ENCODE assay signal across 8 cellular contexts in genomic region chr12:71746983-71747611, GRCh38. TPM values are rescaled to one million over a fixed set of nuclear protein-coding genes. Genes with fewer than 3 reads are reported as not detected.
A peak's percentile ranks its signal among the peaks of the same experiment; 100 is the strongest.
DNase-seq lines count a peak whose midpoint lies in the region; ATAC-seq and TF ChIP-seq lines count a peak whose summit lies in the region.

No MANE protein-coding gene starts in this region.

- H3K4me2 ChIP-seq in neural cell (ENCODE audit: low read length) = no peak overlapping the region

- no peak for TF ChIP-seq EP300 in neural cell (conservative IDR thresholded peaks at IDR 0.05; ENCODE audit: poor library complexity, severe bottlenecking)

- no peak for TF ChIP-seq POLR2A in uterus (IDR thresholded peaks at IDR 0.05)

- no peaks in the 10 kb centered on the region for H3K9me2 ChIP-seq in neural cell (ENCODE audit: insufficient read depth, low read length)

- peak; percentile 85 for TF ChIP-seq CTCF in neural cell (IDR thresholded peaks at IDR 0.05; ENCODE audit: poor library complexity, severe bottlenecking)
- peak; percentile 56 to 82 (median 73) for TF ChIP-seq CTCF in uterus (IDR thresholded peaks at IDR 0.05)

- H3K9ac ChIP-seq in neural cell (ENCODE audit: low read length) = no peak overlapping the region

- no peaks in the 10 kb centered on the region for H3K9me3 ChIP-seq in neural cell (ENCODE audit: low read length)
- H3K9me3 ChIP-seq in uterus = no peaks in the 10 kb centered on the region

- H3K27me3 ChIP-seq in neural cell (ENCODE audit: insufficient read depth, low read depth, low read length) (no peaks in the 10 kb centered on the region), uterus (no peaks in the 10 kb centered on the region)

- no peaks in the 10 kb centered on the region for H3K4me1 ChIP-seq in uterus

- ATAC-seq in GM21390 (IDR thresholded peaks at IDR 0.05; ENCODE audit: unreplicated experiment) (peak; percentile 94), HG03571 (IDR thresholded peaks at IDR 0.05; ENCODE audit: unreplicated experiment) (peak; percentile 97)

- intact Hi-C loops in uterus (cut with DNase I; ENCODE audit: low total_unique reads) = no loop called here

- H3K36me3 ChIP-seq in neural cell (ENCODE audit: insufficient read depth, low read length) (no peaks in the 10 kb centered on the region), uterus (no peaks in the 10 kb centered on the region)

- no peak overlapping the region for H2AFZ ChIP-seq in neural cell (ENCODE audit: low read depth, low read length)

- peak; percentile 87 for TF ChIP-seq RAD21 in neural cell (conservative IDR thresholded peaks at IDR 0.05)

- no peaks in the 10 kb centered on the region for H3K79me2 ChIP-seq in neural cell (replicated peaks; ENCODE audit: insufficient read depth, low read length)

- DNase-seq in EL (peak; percentile 67), NOMO-1 (lab: John Stamatoyannopoulos, UW; ENCODE audit: unreplicated experiment in 2 of 2) (peak; percentile 54 to 59), activated T-cell treated with anti-CD3 and anti-CD28 coated beads for 4 hours (peak; percentile 36), fibroblast of gingiva (ENCODE audit: low read depth) (peak; percentile 61), uterus (peak; percentile 21 to 23)

- H3K4me3 ChIP-seq in neural cell (ENCODE audit: low read length) = no peak overlapping the region
- H3K4me3 ChIP-seq in uterus = no peak overlapping the region

- H4K20me1 ChIP-seq in neural cell (ENCODE audit: insufficient read depth) = no peaks in the 10 kb centered on the region

- H3K27ac ChIP-seq in neural cell (ENCODE audit: low read length) = no peak overlapping the region
- H3K27ac ChIP-seq in uterus = no peak overlapping the region

- H3F3A ChIP-seq in neural cell (ENCODE audit: insufficient read depth, low read length, poor library complexity, severe bottlenecking) = no peaks in the 10 kb centered on the region

TF ChIP-seq in neural cell, 6 proteins besides CTCF, POLR2A, EP300 and RAD21:
- TF ChIP-seq TAF1 (IDR thresholded peaks at IDR 0.05; ENCODE audit: low read depth) (no peak), EZH2 (IDR thresholded peaks at IDR 0.05; ENCODE audit: borderline replicate concordance, insufficient read depth, low read length, poor library complexity, severe bottlenecking) (no peak), POLR2AphosphoS5 (IDR thresholded peaks at IDR 0.05) (no peak), SMC3 (conservative IDR thresholded peaks at IDR 0.05; ENCODE audit: poor library complexity) (peak; percentile 81)

RNA-seq across cellular contexts. Expression of gene RAB21, which starts 7.6 kb away (rescaled TPM):
- 26.3 and 28.4 TPM in 2 replicates for polyA plus RNA-seq in neural cell
- polyA minus RNA-seq in neural cell = 31.9 and 32.1 TPM in 2 replicates
- total RNA-seq in uterus = 10 to 100 TPM; 10.6 to 72.7 (median 24.5) TPM
